Comparison of ENCODE assay signal across 8 cellular contexts in genomic region chr10:68333452-68333851, GRCh38. TPM values are rescaled to one million over a fixed set of nuclear protein-coding genes. Genes with fewer than 3 reads are reported as not detected.
DNase-seq lines count a peak whose midpoint lies in the region; ATAC-seq and TF ChIP-seq lines count a peak whose summit lies in the region.

No MANE protein-coding gene starts in this region.

- WGBS in mesenchymal stem cell = 0% methylated on average over 1 of the region's 6 CpGs
- WGBS in urinary bladder = under 1% methylated on average over 6 of the region's 6 CpGs

- H3K79me1 ChIP-seq in mesenchymal stem cell (replicated peaks; ENCODE audit: low read length, poor library complexity, severe bottlenecking) = peaks cover 7% of the 10 kb centered on the region

- H3K9me3 Mint-ChIP-seq in brain = peaks cover 0 to 8% (median 0%) of the 10 kb centered on the region in 5 experiments

- no peak overlapping the region for H4K91ac ChIP-seq in mesenchymal stem cell (ENCODE audit: low read length)

- H3K18ac ChIP-seq in mesenchymal stem cell (ENCODE audit: low read depth in 1 of 2, low read length in 2 of 2) = no peak overlapping the region

- ATAC-seq in Right ventricle myocardium inferior = no peak

- H3K27ac Mint-ChIP-seq in brain = peak overlapping the region; percentile 94 to 100 (median 96)

- no peak for DNase-seq in cardiac muscle cell (ENCODE audit: low read depth in 1 of 2, low spot score in 1 of 2)
- DNase-seq in Right ventricle myocardium inferior (ENCODE audit: missing footprints) = no peak
- peak; percentile 25 for DNase-seq in mesenchymal stem cell
- no peak for DNase-seq in C1 segment of cervical spinal cord (lab: John Stamatoyannopoulos, UW)
- DNase-seq in NCI-H146 treated with DMSO at 0.1 percent for 48 hours (lab: John Stamatoyannopoulos, UW; ENCODE audit: unreplicated experiment) = no peak
- DNase-seq in NCI-H1105 treated with DMSO at 0.1 percent for 48 hours (lab: John Stamatoyannopoulos, UW) = no peak

- H3K27me3 ChIP-seq in cardiac muscle cell = no peaks in the 10 kb centered on the region
- H3K27me3 ChIP-seq in mesenchymal stem cell (ENCODE audit: control insufficient read depth in 1 of 2, insufficient read depth in 1 of 2, low read length in 2 of 2) = no peaks in the 10 kb centered on the region

- H3K27me3 Mint-ChIP-seq in brain = peaks cover 12% of the 10 kb centered on the region

- H2BK120ac ChIP-seq in mesenchymal stem cell (ENCODE audit: low read depth, low read length) = no peak overlapping the region

- H3K9me3 ChIP-seq in cardiac muscle cell (ENCODE audit: low read depth) (no peaks in the 10 kb centered on the region), mesenchymal stem cell (ENCODE audit: control insufficient read depth, low read length) (no peaks in the 10 kb centered on the region)

- H3K14ac ChIP-seq in mesenchymal stem cell (ENCODE audit: low read length in 2 of 2) = no peak overlapping the region

- H3K36me3 Mint-ChIP-seq in brain = peaks cover 50% of the 10 kb centered on the region

- no peak overlapping the region for H3K4ac ChIP-seq in mesenchymal stem cell (ENCODE audit: low read depth in 1 of 2, low read length in 2 of 2)

- H2AFZ ChIP-seq in mesenchymal stem cell (ENCODE audit: low read depth, low read length) = no peak overlapping the region

- TF ChIP-seq CTCF in cardiac muscle cell (IDR thresholded peaks at IDR 0.05; ENCODE audit: low read depth, low read length) (no peak), brain (conservative IDR thresholded peaks at IDR 0.05) (no peak)

- intact Hi-C loops in Right ventricle myocardium inferior (cut with DNase I) = loop anchor here (5.0 to 10.0 kb wide), 2 partner anchors 261 to 571 kb away; partner anchors contain the start of gene DDX50

- H3K4me3 ChIP-seq in cardiac muscle cell (peak overlapping the region; percentile 82), mesenchymal stem cell (ENCODE audit: insufficient read depth in 1 of 2, low read depth in 1 of 2, low read length in 2 of 2) (peak overlapping the region in 1 of 2 experiments; percentile 96), urinary bladder (ENCODE audit: low read depth, low read length) (peak overlapping the region; percentile 78)

- peak overlapping the region; percentile 97 to 100 (median 98) for H3K4me3 Mint-ChIP-seq in brain

- peak overlapping the region; percentile 100 for H3K9ac ChIP-seq in mesenchymal stem cell (ENCODE audit: low read length)

- no peak overlapping the region for H4K8ac ChIP-seq in mesenchymal stem cell (ENCODE audit: low read length)

- no peak overlapping the region for H2BK15ac ChIP-seq in mesenchymal stem cell (ENCODE audit: low read depth, poor library complexity, severe bottlenecking)

- peaks cover 76% of the 10 kb centered on the region for H3K4me1 Mint-ChIP-seq in brain

- H3K36me3 ChIP-seq in cardiac muscle cell (peaks cover 7% of the 10 kb centered on the region), mesenchymal stem cell (ENCODE audit: control insufficient read depth in 1 of 2, insufficient read depth in 2 of 2, low read depth in 1 of 2, low read length in 2 of 2) (peaks cover 0 to 26% of the 10 kb centered on the region in 2 experiments), urinary bladder (ENCODE audit: insufficient read depth) (no peaks in the 10 kb centered on the region)

- H2BK12ac ChIP-seq in mesenchymal stem cell (ENCODE audit: low read length in 2 of 2) = no peak overlapping the region

- H2BK5ac ChIP-seq in mesenchymal stem cell (ENCODE audit: low read depth, low read length, poor library complexity, severe bottlenecking) = no peak overlapping the region

- no peak overlapping the region for H3K23ac ChIP-seq in mesenchymal stem cell (ENCODE audit: low read length in 2 of 2)

- H3K4me1 ChIP-seq in cardiac muscle cell (ENCODE audit: low read depth) = peaks cover 37% of the 10 kb centered on the region
- H3K4me1 ChIP-seq in mesenchymal stem cell (ENCODE audit: control insufficient read depth, insufficient read depth, low read depth, low read length) = peaks cover 5% of the 10 kb centered on the region
- no peaks in the 10 kb centered on the region for H3K4me1 ChIP-seq in urinary bladder (ENCODE audit: insufficient read depth)

- peak overlapping the region; percentile 95 for H3K27ac ChIP-seq in cardiac muscle cell
- peak overlapping the region; percentile 90 for H3K27ac ChIP-seq in mesenchymal stem cell (ENCODE audit: low read length, poor library complexity, severe bottlenecking)
- H3K27ac ChIP-seq in urinary bladder (ENCODE audit: low read depth) = no peak overlapping the region

- H2AK5ac ChIP-seq in mesenchymal stem cell (ENCODE audit: low read length, severe bottlenecking) = no peak overlapping the region

- peak overlapping the region; percentile 35 for H3K4me2 ChIP-seq in mesenchymal stem cell (ENCODE audit: low read length, poor library complexity, severe bottlenecking)

RNA-seq across cellular contexts. Expression of gene PBLD, which starts 0.7 kb away (rescaled TPM):
- total RNA-seq in cardiac muscle cell (4.5 and 4.6 TPM in 2 replicates), Right ventricle myocardium inferior (2.9 TPM), urinary bladder (9.5 TPM)
- polyA plus RNA-seq in cardiac muscle cell (4.6 and 5.6 TPM in 2 replicates), brain (ENCODE audit: insufficient read depth, low read depth, low replicate concordance) (3.0 TPM), urinary bladder (3.5 TPM)
- polyA plus RNA-seq in mesenchymal stem cell (2013, experiment 1 of 2) = 7.4 TPM
- 6.2 TPM for polyA plus RNA-seq in mesenchymal stem cell (2013, experiment 2 of 2)

RNA-seq across cellular contexts. Expression of gene HNRNPH3, which starts 1.6 kb away (rescaled TPM):
- total RNA-seq in cardiac muscle cell = 34.8 and 96.1 TPM in 2 replicates
- 182 and 249 TPM in 2 replicates for polyA plus RNA-seq in cardiac muscle cell
- total RNA-seq in Right ventricle myocardium inferior = 123 TPM
- 233 TPM for polyA plus RNA-seq in brain (ENCODE audit: insufficient read depth, low read depth, low replicate concordance)
- polyA plus RNA-seq in mesenchymal stem cell (2013, experiment 1 of 2) = 81.8 TPM
- polyA plus RNA-seq in mesenchymal stem cell (2013, experiment 2 of 2) = 81.2 TPM
- 54.2 TPM for total RNA-seq in urinary bladder
- polyA plus RNA-seq in urinary bladder = 209 TPM
